ENCODE assay signal across 16 cellular contexts in the genomic region with DNA sequence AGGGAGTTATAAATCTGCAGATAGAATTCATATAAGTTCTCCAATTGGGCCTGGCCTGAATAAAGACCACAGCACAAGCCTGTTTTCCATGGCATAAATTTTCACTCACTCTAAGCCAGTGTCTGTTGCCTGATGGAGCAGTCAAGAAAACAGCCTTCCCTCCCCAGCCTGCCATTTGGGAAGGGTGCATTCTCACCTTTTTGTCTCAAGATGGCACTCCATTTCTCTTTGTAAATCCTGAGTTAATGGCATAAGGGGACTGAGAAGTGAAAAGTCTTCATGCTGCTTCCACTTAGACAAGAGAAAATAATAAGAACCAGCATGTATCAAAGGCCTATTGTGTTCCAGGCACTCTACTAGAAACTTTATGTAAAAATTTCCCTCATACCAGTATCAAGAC.
DNase-seq lines count a peak whose midpoint lies in the region; TF ChIP-seq lines count a peak whose summit lies in the region.
"Had no signal": no experiment of that assay in that cellular context is flagged by ENCODE, and none has a peak within 500 bp of the region (broad histone marks: within the 10 kb centered on the region; RNA-seq: fewer than 3 reads in every experiment).

No MANE protein-coding gene starts in this region.

- peak; percentile 3 for DNase-seq in Daoy (ENCODE audit: low read depth)
- peak; percentile 13 for DNase-seq in HT1080 (ENCODE audit: low read depth)
- DNase-seq in astrocyte of the hippocampus (ENCODE audit: low read depth, low spot score): peak; percentile 2
- DNase-seq in mesendoderm: peak; percentile 7
- DNase-seq in ovary: no peak
- no peak for DNase-seq in activated CD4-positive, alpha-beta memory T cell treated with anti-CD3 and anti-CD28 coated beads for 36 hours
- DNase-seq in activated CD4-positive, CD25-positive, alpha-beta regulatory T cell (lab: John Stamatoyannopoulos, UW): no peak
- DNase-seq: effector CD8-positive, alpha-beta T cell; glutamatergic neuron; KBM-7; left colon; NCI-H2029 treated with DMSO at 0.1 percent for 48 hours; NK-92 treated with Interleukin-12 subunit alpha and Interleukin-12 subunit beta, amount 100 ng/mL, for 24 hours had no signal

- H3K9me3 ChIP-seq in ovary: no peaks in the 10 kb centered on the region

- peaks cover 11% of the 10 kb centered on the region for H3K9me3 Mint-ChIP-seq in activated CD4-positive, alpha-beta memory T cell treated with anti-CD3 and anti-CD28 coated beads for 36 hours
- H3K9me3 Mint-ChIP-seq: natural killer cell treated with Interleukin-12 subunit alpha and Interleukin-12 subunit beta and Interleukin-15 and Interleukin-18, amount 100 ng/mL, for 72 hours had no signal

- intact Hi-C loops in ovary (cut with DNase I): no loop called here
- intact Hi-C loops in activated CD4-positive, alpha-beta memory T cell treated with anti-CD3 and anti-CD28 coated beads for 36 hours (cut with micrococcal nuclease): no loop called here

- no peak overlapping the region for H3K56ac ChIP-seq in mesendoderm (ENCODE audit: low read length)

- H4K8ac ChIP-seq in mesendoderm (ENCODE audit: low read depth, low read length): no peak overlapping the region

- no peak overlapping the region for H3K9ac ChIP-seq in mesendoderm (ENCODE audit: low read length)

- H3K4me2 ChIP-seq in mesendoderm (ENCODE audit: low read length): no peak overlapping the region

- H3K4me3 ChIP-seq in mesendoderm (ENCODE audit: low read length) (no peak overlapping the region), ovary (no peak overlapping the region)
- H3K4me3 ChIP-seq: ascending aorta, skin epidermis had no signal

- POLR2A ChIA-PET in activated CD4-positive, alpha-beta memory T cell treated with anti-CD3 and anti-CD28 coated beads for 36 hours (lab: Charles Lee): no interaction called here

- no peaks in the 10 kb centered on the region for H3K27me3 Mint-ChIP-seq in activated CD4-positive, alpha-beta memory T cell treated with anti-CD3 and anti-CD28 coated beads for 36 hours
- H3K27me3 Mint-ChIP-seq: natural killer cell treated with Interleukin-12 subunit alpha and Interleukin-12 subunit beta and Interleukin-15 and Interleukin-18, amount 100 ng/mL, for 72 hours had no signal

- no peak overlapping the region for H2BK5ac ChIP-seq in mesendoderm (ENCODE audit: low read length)

- no peak overlapping the region for H4K5ac ChIP-seq in mesendoderm (ENCODE audit: low read length)

- H3K36me3 ChIP-seq in mesendoderm (ENCODE audit: control insufficient read depth, insufficient read depth, low read length): no peaks in the 10 kb centered on the region
- no peaks in the 10 kb centered on the region for H3K36me3 ChIP-seq in ovary
- H3K36me3 ChIP-seq: ascending aorta had no signal

- peaks cover 14% of the 10 kb centered on the region for H3K4me1 Mint-ChIP-seq in activated CD4-positive, alpha-beta memory T cell treated with anti-CD3 and anti-CD28 coated beads for 36 hours (ENCODE audit: low read depth)

- TF ChIP-seq CTCF in ovary (IDR thresholded peaks at IDR 0.05): no peak

- H3K36me3 Mint-ChIP-seq in activated CD4-positive, alpha-beta memory T cell treated with anti-CD3 and anti-CD28 coated beads for 36 hours: no peaks in the 10 kb centered on the region
- H3K36me3 Mint-ChIP-seq: natural killer cell treated with Interleukin-12 subunit alpha and Interleukin-12 subunit beta and Interleukin-15 and Interleukin-18, amount 100 ng/mL, for 72 hours had no signal

- H2AK5ac ChIP-seq in mesendoderm (ENCODE audit: low read length): no peak overlapping the region

- no peak overlapping the region for H2BK15ac ChIP-seq in mesendoderm (replicated peaks; ENCODE audit: low read depth)

- H3K27ac Mint-ChIP-seq in activated CD4-positive, alpha-beta memory T cell treated with anti-CD3 and anti-CD28 coated beads for 36 hours: no peak overlapping the region
- H3K27ac Mint-ChIP-seq: natural killer cell treated with Interleukin-12 subunit alpha and Interleukin-12 subunit beta and Interleukin-15 and Interleukin-18, amount 100 ng/mL, for 72 hours had no signal

- H3K4me1 ChIP-seq in mesendoderm (ENCODE audit: control insufficient read depth, low read depth, low read length) (no peaks in the 10 kb centered on the region), ovary (ENCODE audit: insufficient read depth) (no peaks in the 10 kb centered on the region)
- H3K4me1 ChIP-seq: ascending aorta had no signal

- CTCF ChIA-PET in activated CD4-positive, alpha-beta memory T cell treated with anti-CD3 and anti-CD28 coated beads for 36 hours (lab: Charles Lee): no interaction called here

- no peak overlapping the region for H3K4ac ChIP-seq in mesendoderm (ENCODE audit: low read depth, low read length)

- H3K79me2 ChIP-seq in mesendoderm (ENCODE audit: control insufficient read depth, insufficient read depth, low read length): no peaks in the 10 kb centered on the region

- H3K27ac ChIP-seq in mesendoderm (ENCODE audit: low read depth, low read length) (no peak overlapping the region), ovary (no peak overlapping the region)
- H3K27ac ChIP-seq: ascending aorta, skin epidermis had no signal

- TF ChIP-seq EP300 in ovary (IDR thresholded peaks at IDR 0.05): no peak

- no peaks in the 10 kb centered on the region for H3K27me3 ChIP-seq in mesendoderm (ENCODE audit: insufficient read depth, low read length, poor library complexity)
- no peaks in the 10 kb centered on the region for H3K27me3 ChIP-seq in ovary
- H3K27me3 ChIP-seq: ascending aorta had no signal

- no peaks in the 10 kb centered on the region for H3K79me1 ChIP-seq in mesendoderm (ENCODE audit: low read length)

- no peak overlapping the region for H3K18ac ChIP-seq in mesendoderm (ENCODE audit: low read length)

- TF ChIP-seq POLR2A in ovary (IDR thresholded peaks at IDR 0.05): no peak

- no peak overlapping the region for H3K4me3 Mint-ChIP-seq in activated CD4-positive, alpha-beta memory T cell treated with anti-CD3 and anti-CD28 coated beads for 36 hours
- H3K4me3 Mint-ChIP-seq: natural killer cell treated with Interleukin-12 subunit alpha and Interleukin-12 subunit beta and Interleukin-15 and Interleukin-18, amount 100 ng/mL, for 72 hours had no signal

- H3K23ac ChIP-seq in mesendoderm (ENCODE audit: low read length): no peak overlapping the region

- H2BK120ac ChIP-seq in mesendoderm (ENCODE audit: low read depth, low read length): no peak overlapping the region

Comparison
In these comparisons a context has a peak if more than half of its experiments do, and no peak if none do; other contexts are left out.
1. DNase-seq: peak in Daoy (single experiment), HT1080 (single experiment), astrocyte of the hippocampus (single experiment) and mesendoderm (single experiment); none in ovary (0 of 5), activated CD4-positive, alpha-beta memory T cell treated with anti-CD3 and anti-CD28 coated beads for 36 hours (single experiment) and activated CD4-positive, CD25-positive, alpha-beta regulatory T cell (0 of 4).